ENCODE assay signal across 29 cellular contexts in genomic region chrX:72465882-72466281, GRCh38.
"Had no signal": no experiment of that assay in that cellular context is flagged by ENCODE, and none has a peak within 500 bp of the region (broad histone marks: within the 10 kb centered on the region; RNA-seq: fewer than 3 reads in every experiment).

No MANE protein-coding gene starts in this region.

- H3K79me2 ChIP-seq: parathyroid adenoma had no signal

- H3K4me3 ChIP-seq: neural progenitor cell, ovary, psoas muscle, right lobe of liver, sigmoid colon, stomach, thoracic aorta, thyroid gland, tibial nerve, upper lobe of left lung, vagina had no signal

- H3K4me1 ChIP-seq: neural progenitor cell, parathyroid adenoma, psoas muscle, right lobe of liver, sigmoid colon, stomach, upper lobe of left lung, vagina had no signal

- FAIRE-seq: small intestine, urothelium cell line had no signal

- H3K27ac Mint-ChIP-seq: natural killer cell; nephron; neural progenitor cell; progenitor cell of endocrine pancreas; stimulated activated effector memory CD8-positive, alpha-beta T cell treated with anti-CD3 and anti-CD28 coated beads, Interleukin-12 subunit alpha, Interleukin-12 subunit beta, amount 100 ng/mL, for 72 hours; stimulated activated naive B cell treated with anti-CD40 and anti-IgM and Interleukin-4, amounts not matched to agents 10 μg/mL and 1 μg/mL and 100 μg/mL, for 72 hours; stimulated activated naive CD8-positive, alpha-beta T cell treated with anti-CD3 and anti-CD28 coated beads, Interleukin-15, Interleukin-2, amounts not matched to agents 100 ng/mL and 50 ng/mL, for 24 hours had no signal

- H3K36me3 Mint-ChIP-seq: natural killer cell had no signal

- H3K9me3 ChIP-seq: ovary, psoas muscle, right lobe of liver, sigmoid colon, stomach, thoracic aorta, thyroid gland, tibial nerve, upper lobe of left lung, vagina had no signal

- H3K27ac ChIP-seq: neural progenitor cell, ovary, parathyroid adenoma, psoas muscle, right lobe of liver, sigmoid colon, stomach, thoracic aorta, thyroid gland, tibial nerve, upper lobe of left lung, vagina had no signal

- H3K27me3 Mint-ChIP-seq: progenitor cell of endocrine pancreas; stimulated activated naive CD8-positive, alpha-beta T cell treated with anti-CD3 and anti-CD28 coated beads, Interleukin-15, Interleukin-2, amounts not matched to agents 100 ng/mL and 50 ng/mL, for 24 hours had no signal

- DNase-seq: natural killer cell; occipital lobe; ovary; posterior cingulate gyrus; psoas muscle; right cardiac atrium; right lobe of liver; sigmoid colon; small intestine; stimulated activated CD4-positive, alpha-beta T cell treated with anti-CD3 and anti-CD28 coated beads, Interleukin-15, amount 100 ng/mL, for 24 hours; stimulated activated CD4-positive, alpha-beta T cell treated with anti-CD3 and anti-CD28 coated beads, Interleukin-2, amount 100 ng/mL, for 24 hours; stimulated activated CD4-positive, alpha-beta T cell treated with anti-CD3 and anti-CD28 coated beads, Interleukin-2, amount 100 ng/mL, for 48 hours; stimulated activated CD4-positive, alpha-beta T cell treated with anti-CD3 and anti-CD28 coated beads, Interleukin-4, amount 100 ng/mL, for 24 hours; stimulated activated naive B cell treated with anti-CD40 and anti-IgM and Interleukin-4, amounts not matched to agents 10 μg/mL and 1 μg/mL and 100 μg/mL, for 72 hours; stimulated activated naive CD4-positive, alpha-beta T cell treated with Interleukin-2 at 50 U/mL for 16 hours; stomach; thyroid gland; trophoblast cell; upper lobe of left lung had no signal

- H3K9ac ChIP-seq: neural progenitor cell, parathyroid adenoma had no signal

- H3K4me3 Mint-ChIP-seq: natural killer cell; nephron; neural progenitor cell; stimulated activated effector memory CD8-positive, alpha-beta T cell treated with anti-CD3 and anti-CD28 coated beads, Interleukin-12 subunit alpha, Interleukin-12 subunit beta, amount 100 ng/mL, for 72 hours; stimulated activated naive B cell treated with anti-CD40 and anti-IgM and Interleukin-4, amounts not matched to agents 10 μg/mL and 1 μg/mL and 100 μg/mL, for 72 hours; stimulated activated naive CD8-positive, alpha-beta T cell treated with anti-CD3 and anti-CD28 coated beads, Interleukin-15, Interleukin-2, amounts not matched to agents 100 ng/mL and 50 ng/mL, for 24 hours had no signal

- H3K4me1 Mint-ChIP-seq: natural killer cell; nephron; neural progenitor cell; stimulated activated effector memory CD8-positive, alpha-beta T cell treated with anti-CD3 and anti-CD28 coated beads, Interleukin-12 subunit alpha, Interleukin-12 subunit beta, amount 100 ng/mL, for 72 hours; stimulated activated naive B cell treated with anti-CD40 and anti-IgM and Interleukin-4, amounts not matched to agents 10 μg/mL and 1 μg/mL and 100 μg/mL, for 72 hours had no signal

- H3K4me2 ChIP-seq: neural progenitor cell had no signal

- H2AFZ ChIP-seq: neural progenitor cell, parathyroid adenoma had no signal

- H3K27me3 ChIP-seq: neural progenitor cell, ovary, right lobe of liver, sigmoid colon, stomach, thyroid gland, upper lobe of left lung, vagina had no signal

- H3K36me3 ChIP-seq: neural progenitor cell, ovary, thoracic aorta, thyroid gland, vagina had no signal

- H3K9me3 Mint-ChIP-seq: natural killer cell; nephron; stimulated activated effector memory CD8-positive, alpha-beta T cell treated with anti-CD3 and anti-CD28 coated beads, Interleukin-12 subunit alpha, Interleukin-12 subunit beta, amount 100 ng/mL, for 72 hours; stimulated activated naive CD8-positive, alpha-beta T cell treated with anti-CD3 and anti-CD28 coated beads, Interleukin-15, Interleukin-2, amounts not matched to agents 100 ng/mL and 50 ng/mL, for 24 hours had no signal

- ATAC-seq: natural killer cell; right cardiac atrium; right lobe of liver; stimulated activated effector memory CD8-positive, alpha-beta T cell treated with anti-CD3 and anti-CD28 coated beads, Interleukin-12 subunit alpha, Interleukin-12 subunit beta, amount 100 ng/mL, for 72 hours; stimulated activated naive B cell treated with anti-CD40 and anti-IgM and Interleukin-4, amounts not matched to agents 10 μg/mL and 1 μg/mL and 100 μg/mL, for 72 hours had no signal
